In genomic region chr22:38704568-38705234, GRCh38 we compare ENCODE assay signal across 8 cellular contexts. TPM values are rescaled to one million over a fixed set of nuclear protein-coding genes. Genes with fewer than 3 reads are reported as not detected.
DNase-seq lines count a peak whose midpoint lies in the region; TF ChIP-seq lines count a peak whose summit lies in the region.

No MANE protein-coding gene starts in this region.

- H3K9me3 ChIP-seq in adipocyte (ENCODE audit: control insufficient read depth, low read length) (no peaks in the 10 kb centered on the region), tibial artery (no peaks in the 10 kb centered on the region)

- H3K9ac ChIP-seq in adipocyte (ENCODE audit: low read length) = peak overlapping the region; percentile 54

- peak overlapping the region; percentile 92 for H3K27ac Mint-ChIP-seq in activated naive CD4-positive, alpha-beta T cell treated with anti-CD3 and anti-CD28 coated beads for 36 hours

- peaks cover 44% of the 10 kb centered on the region for H3K4me1 Mint-ChIP-seq in activated naive CD4-positive, alpha-beta T cell treated with anti-CD3 and anti-CD28 coated beads for 36 hours (ENCODE audit: low read depth)

- no peaks in the 10 kb centered on the region for H3K27me3 ChIP-seq in adipocyte (replicated peaks; ENCODE audit: control insufficient read depth, insufficient read depth, low read length)
- H3K27me3 ChIP-seq in layer of hippocampus (ENCODE audit: control insufficient read depth, insufficient read depth, low read length) = no peaks in the 10 kb centered on the region
- no peaks in the 10 kb centered on the region for H3K27me3 ChIP-seq in tibial artery

- H3K4me3 ChIP-seq in adipocyte (ENCODE audit: low read length) (peak overlapping the region; percentile 74), tibial artery (peak overlapping the region; percentile 42 to 97)

- H3K27me3 Mint-ChIP-seq in activated naive CD4-positive, alpha-beta T cell treated with anti-CD3 and anti-CD28 coated beads for 36 hours (ENCODE audit: low read depth) = no peaks in the 10 kb centered on the region

- TF ChIP-seq CTCF in tibial artery (IDR thresholded peaks at IDR 0.05) = no peak

- H3K4me1 ChIP-seq in adipocyte (ENCODE audit: control insufficient read depth, insufficient read depth, low read length) = peaks cover 26% of the 10 kb centered on the region
- H3K4me1 ChIP-seq in tibial artery = peaks cover 0 to 40% (median 22%) of the 10 kb centered on the region in 4 donors

- H3K36me3 ChIP-seq in adipocyte (ENCODE audit: control insufficient read depth, insufficient read depth, low read length, severe bottlenecking) (peaks cover 3% of the 10 kb centered on the region), tibial artery (peaks cover 0 to 4% (median 0%) of the 10 kb centered on the region in 3 donors)

- no peaks in the 10 kb centered on the region for H3K9me3 Mint-ChIP-seq in activated naive CD4-positive, alpha-beta T cell treated with anti-CD3 and anti-CD28 coated beads for 36 hours

- DNase-seq in activated naive CD4-positive, alpha-beta T cell treated with anti-CD3 and anti-CD28 coated beads for 36 hours = no peak
- DNase-seq in activated naive CD4-positive, alpha-beta T cell treated with anti-CD3 and anti-CD28 coated beads, Interleukin-2, amount 50 U/mL, for 16 hours = no peak
- DNase-seq in adipocyte (ENCODE audit: low read depth) = no peak
- DNase-seq in tibial artery = no peak
- no peak for DNase-seq in posterior cingulate gyrus
- DNase-seq in amygdala (lab: John Stamatoyannopoulos, UW) = no peak
- no peak for DNase-seq in NCI-H226

- H3K4me3 Mint-ChIP-seq in activated naive CD4-positive, alpha-beta T cell treated with anti-CD3 and anti-CD28 coated beads for 36 hours = peak overlapping the region; percentile 85

- CTCF ChIA-PET in activated naive CD4-positive, alpha-beta T cell treated with anti-CD3 and anti-CD28 coated beads for 36 hours (lab: Charles Lee) = no interaction called here

- intact Hi-C loops in activated naive CD4-positive, alpha-beta T cell treated with anti-CD3 and anti-CD28 coated beads for 36 hours (cut with micrococcal nuclease) = loop anchor here (1.0 to 10.0 kb wide), 13 partner anchors 23 to 816 kb away; partner anchors contain the start of genes APOBEC3B, APOBEC3H, ATF4 and CBY1
- intact Hi-C loops in tibial artery (cut with DNase I; ENCODE audit: low total_unique reads) = loop anchor here (5.0 kb wide), 1 partner anchor 48 kb away; no protein-coding TSS in a partner anchor
- intact Hi-C loops in posterior cingulate gyrus (cut with DNase I) = loop anchor here (2.0 to 10.0 kb wide), 2 partner anchors 50 to 200 kb away; partner anchors contain the start of genes DDX17 and SUN2

- H3K27ac ChIP-seq in layer of hippocampus (ENCODE audit: low read depth, low read length) (peak overlapping the region; percentile 88), tibial artery (peak overlapping the region; percentile 69 to 78)

- peaks cover 22% of the 10 kb centered on the region for H3K36me3 Mint-ChIP-seq in activated naive CD4-positive, alpha-beta T cell treated with anti-CD3 and anti-CD28 coated beads for 36 hours (ENCODE audit: low read depth)

RNA-seq across cellular contexts. Expression of gene GTPBP1, which starts 1.0 kb away (rescaled TPM):
- 100 to 1,000 TPM in 1 of 2 experiments, 10 to 100 TPM in 1; 98.9 to 107 TPM for total RNA-seq in activated naive CD4-positive, alpha-beta T cell treated with anti-CD3 and anti-CD28 coated beads for 36 hours

RNA-seq across cellular contexts. Expression of gene JOSD1, which starts 4.0 kb away (rescaled TPM):
- total RNA-seq in activated naive CD4-positive, alpha-beta T cell treated with anti-CD3 and anti-CD28 coated beads for 36 hours = 10 to 100 TPM; 48.9 to 54.3 TPM

RNA-seq across cellular contexts. Expression of gene TOMM22, which starts 22.9 kb away (rescaled TPM):
- total RNA-seq in activated naive CD4-positive, alpha-beta T cell treated with anti-CD3 and anti-CD28 coated beads for 36 hours = 100 to 1,000 TPM; 151 to 154 TPM

RNA-seq across cellular contexts. Expression of gene CBY1, which starts 48.3 kb away (rescaled TPM):
- 1 to 10 TPM; 8.8 to 9.4 TPM for total RNA-seq in activated naive CD4-positive, alpha-beta T cell treated with anti-CD3 and anti-CD28 coated beads for 36 hours

RNA-seq across cellular contexts. Expression of gene FAM227A, which starts 48.5 kb away (rescaled TPM):
- under 1 TPM; 0.35 to 0.36 TPM for total RNA-seq in activated naive CD4-positive, alpha-beta T cell treated with anti-CD3 and anti-CD28 coated beads for 36 hours
